In the genomic region with DNA sequence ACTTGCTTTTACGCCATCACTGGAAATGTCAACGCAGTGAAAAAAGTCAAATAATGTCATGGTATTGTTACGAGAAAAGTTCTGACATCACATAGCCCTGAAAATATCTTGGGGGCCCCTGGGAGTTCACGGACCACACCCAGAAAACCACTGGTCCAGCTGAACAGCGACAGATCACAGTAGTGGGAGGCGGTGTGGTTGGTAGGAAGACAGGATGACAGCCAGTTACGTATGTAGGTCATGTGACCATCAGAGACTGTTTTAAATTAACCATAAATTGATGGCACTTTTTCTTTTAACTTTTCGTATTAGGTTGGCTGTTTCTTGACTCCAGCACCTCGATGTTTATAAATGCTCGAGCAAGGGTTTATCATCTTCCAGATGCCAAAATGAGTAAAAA, we compare ENCODE assay signal across 26 cellular contexts.
"Had no signal": no experiment of that assay in that cellular context is flagged by ENCODE, and none has a peak within 500 bp of the region (broad histone marks: within the 10 kb centered on the region; RNA-seq: fewer than 3 reads in every experiment).

No MANE protein-coding gene starts in this region.

- H3K4me1 ChIP-seq: ascending aorta, Peyer's patch, SJCRH30 had no signal

- H3K27ac ChIP-seq: ascending aorta, body of pancreas, Peyer's patch, RWPE1, SJCRH30 had no signal

- H3K4me3 ChIP-seq: ascending aorta, body of pancreas, MG63, Peyer's patch, SJCRH30 had no signal

- DNase-seq: activated CD4-positive, alpha-beta T cell treated with anti-CD3 and anti-CD28 coated beads for 4 hours; activated CD8-positive, alpha-beta memory T cell treated with anti-CD3 and anti-CD28 coated beads, Interleukin-2, amount 10 ng/mL, durations not matched to agents 7 days and 5 days; activated effector memory CD4-positive, alpha-beta T cell treated with anti-CD3 and anti-CD28 coated beads, Interleukin-2, amount 50 U/mL, for 16 hours; activated naive CD4-positive, alpha-beta T cell treated with Interleukin-2 at 50 U/mL for 16 hours; activated naive CD8-positive, alpha-beta T cell treated with anti-CD3 and anti-CD28 coated beads, Interleukin-2, amount 50 U/mL, for 24 hours; activated T-cell treated with anti-CD3 and anti-CD28 coated beads, Interleukin-2, amount 50 U/mL, for 24 hours; amniotic stem cell; body of pancreas; central memory CD4-positive, alpha-beta T cell; MG63; MV-4-11; NCI-H1092 treated with DMSO at 0.1 percent for 48 hours; NCI-H1417 treated with DMSO at 0.1 percent for 48 hours; NCI-H1694; NCI-H2029 treated with DMSO at 0.1 percent for 48 hours; NCI-H510A treated with DMSO at 0.1 percent for 48 hours; Peyer's patch; Right ventricle myocardium superior; SJCRH30; SK-N-SH; SW 1271 had no signal

- ATAC-seq: activated CD4-positive, CD25-positive, alpha-beta regulatory T cell treated with anti-CD3 and anti-CD28 coated beads, Interleukin-2, amount 50 U/mL, for 24 hours; activated CD8-positive, alpha-beta memory T cell treated with anti-CD3 and anti-CD28 coated beads, Interleukin-2, amount 10 ng/mL, durations not matched to agents 7 days and 5 days; activated naive CD4-positive, alpha-beta T cell treated with anti-CD3 and anti-CD28 coated beads, Interleukin-2, amount 50 U/mL, for 72 hours; activated naive CD8-positive, alpha-beta T cell treated with anti-CD3 and anti-CD28 coated beads, Interleukin-2, amount 50 U/mL, for 24 hours; body of pancreas had no signal

- H3K9me3 ChIP-seq: ascending aorta, body of pancreas, MG63, Peyer's patch, SK-N-SH had no signal

- H3K27me3 ChIP-seq: ascending aorta, body of pancreas, MG63, Peyer's patch, SJCRH30 had no signal

- H3K9me3 Mint-ChIP-seq: activated naive CD4-positive, alpha-beta T cell treated with anti-CD3 and anti-CD28 coated beads, Interleukin-2, amount 50 U/mL, for 72 hours; activated naive CD8-positive, alpha-beta T cell treated with anti-CD3 and anti-CD28 coated beads, Interleukin-2, amount 50 U/mL, for 24 hours; activated T-cell treated with anti-CD3 and anti-CD28 coated beads, Interleukin-2, amount 50 U/mL, for 24 hours; activated T-helper 1 cell treated with anti-CD3 and anti-CD28 coated beads, Interleukin-12 subunit alpha, Interleukin-12 subunit beta, Interleukin-2, Interleukin-4 antibody, amounts not matched to agents 30 ng/mL and 10 ng/mL and 1 ng/mL, durations not matched to agents 14 hours and 24 hours and 36 hours had no signal

- H3K4me3 Mint-ChIP-seq: activated CD8-positive, alpha-beta memory T cell treated with anti-CD3 and anti-CD28 coated beads, Interleukin-2, amount 10 ng/mL, durations not matched to agents 7 days and 5 days; activated naive CD8-positive, alpha-beta T cell treated with anti-CD3 and anti-CD28 coated beads, Interleukin-2, amount 50 U/mL, for 24 hours; activated T-cell treated with anti-CD3 and anti-CD28 coated beads, Interleukin-2, amount 50 U/mL, for 24 hours; activated T-helper 1 cell treated with anti-CD3 and anti-CD28 coated beads, Interleukin-12 subunit alpha, Interleukin-12 subunit beta, Interleukin-2, Interleukin-4 antibody, amounts not matched to agents 30 ng/mL and 10 ng/mL and 1 ng/mL, durations not matched to agents 14 hours and 24 hours and 36 hours had no signal

- H3K27ac Mint-ChIP-seq: activated CD8-positive, alpha-beta memory T cell treated with anti-CD3 and anti-CD28 coated beads, Interleukin-2, amount 10 ng/mL, durations not matched to agents 7 days and 5 days; activated naive CD4-positive, alpha-beta T cell treated with anti-CD3 and anti-CD28 coated beads, Interleukin-2, amount 50 U/mL, for 72 hours; activated naive CD8-positive, alpha-beta T cell treated with anti-CD3 and anti-CD28 coated beads, Interleukin-2, amount 50 U/mL, for 24 hours; activated T-cell treated with anti-CD3 and anti-CD28 coated beads, Interleukin-2, amount 50 U/mL, for 24 hours; activated T-helper 1 cell treated with anti-CD3 and anti-CD28 coated beads, Interleukin-12 subunit alpha, Interleukin-12 subunit beta, Interleukin-2, Interleukin-4 antibody, amounts not matched to agents 30 ng/mL and 10 ng/mL and 1 ng/mL, durations not matched to agents 14 hours and 24 hours and 36 hours had no signal

- H3K27me3 Mint-ChIP-seq: activated CD8-positive, alpha-beta memory T cell treated with anti-CD3 and anti-CD28 coated beads, Interleukin-2, amount 10 ng/mL, durations not matched to agents 7 days and 5 days; activated naive CD8-positive, alpha-beta T cell treated with anti-CD3 and anti-CD28 coated beads, Interleukin-2, amount 50 U/mL, for 24 hours; activated T-cell treated with anti-CD3 and anti-CD28 coated beads, Interleukin-2, amount 50 U/mL, for 24 hours had no signal
